Comparison of ENCODE assay signal across 1 cellular context in genomic region chr15:40441736-40442531, GRCh38.
A peak's percentile ranks its signal among the peaks of the same experiment; 100 is the strongest.
TF ChIP-seq lines count a peak whose summit lies in the region.

No MANE protein-coding gene starts in this region.

TF ChIP-seq in K562, 482 proteins besides CTCF, POLR2A, EP300 and RAD21 (continued from another document and continues in another):
- TF ChIP-seq CTCFL (IDR thresholded peaks at IDR 0.05; ENCODE audit: borderline replicate concordance, insufficient read depth, low read depth, low read length, poor library complexity, severe bottlenecking) (peak; percentile 53), POLR2G (IDR thresholded peaks at IDR 0.05; ENCODE audit: low read depth, low read length) (peak; percentile 55; the same call in 1 of the 2 replicates), E2F6 (IDR thresholded peaks at IDR 0.05; ENCODE audit: borderline replicate concordance in 1 of 2, extremely low read depth in 1 of 2, insufficient read depth in 1 of 2, insufficient read length in 1 of 2, low read depth in 1 of 2, low read length in 1 of 2, poor library complexity in 1 of 2, severe bottlenecking in 1 of 2) (peak in 1 of 2 experiments; percentile 74), HDAC2 (IDR thresholded peaks at IDR 0.05) (no peak), CUX1 (CRISPR knock-in tag; IDR thresholded peaks at IDR 0.05) (no peak), ARID4B (CRISPR knock-in tag; IDR thresholded peaks at IDR 0.05) (peak; percentile 33; the same call in 1 of the 2 replicates), TAF1 (IDR thresholded peaks at IDR 0.05; ENCODE audit: control insufficient read depth, extremely low read depth, insufficient read depth, low read length, severe bottlenecking) (peak; percentile 10), HNRNPLL (IDR thresholded peaks at IDR 0.05; ENCODE audit: low read depth, low read length, poor library complexity, severe bottlenecking) (no peak), SP2 (IDR thresholded peaks at IDR 0.05; ENCODE audit: extremely low read depth, low read depth, low read length, poor library complexity, severe bottlenecking) (peak; percentile 35), TAF15 (IDR thresholded peaks at IDR 0.05; ENCODE audit: low read depth, low read length) (no peak), ETV6 (IDR thresholded peaks at IDR 0.05; ENCODE audit: borderline replicate concordance in 1 of 2, low read depth in 2 of 2, low read length in 1 of 2) (no peak), ETV6 (CRISPR knock-in tag; IDR thresholded peaks at IDR 0.05; ENCODE audit: borderline replicate concordance) (no peak), SETDB1 (IDR thresholded peaks at IDR 0.05; ENCODE audit: low read length) (no peak), CEBPG (CRISPR knock-in tag; IDR thresholded peaks at IDR 0.05) (no peak), CEBPG (tag; conservative IDR thresholded peaks at IDR 0.05 in 1 of 2, IDR thresholded peaks at IDR 0.05 in 1 of 2) (no peak), HINFP (tag; conservative IDR thresholded peaks at IDR 0.05; ENCODE audit: low read depth) (no peak), EGR1 (conservative IDR thresholded peaks at IDR 0.05) (peak; percentile 44), MYC (IDR thresholded peaks at IDR 0.05; ENCODE audit: low read depth, low read length) (peak; percentile 49; the same call in 1 of the 2 replicates), MYC (CRISPR knock-in tag; IDR thresholded peaks at IDR 0.05; ENCODE audit: borderline replicate concordance, low read depth) (no peak), MAZ (CRISPR knock-in tag; conservative IDR thresholded peaks at IDR 0.05 in 1 of 2, IDR thresholded peaks at IDR 0.05 in 1 of 2) (peak; percentile 35 to 45; a peak in 1 of 4 replicates), RBFOX2 (IDR thresholded peaks at IDR 0.05; ENCODE audit: low read depth, low read length) (peak; percentile 64), ZBTB43 (CRISPR knock-in tag; IDR thresholded peaks at IDR 0.05) (no peak), RREB1 (CRISPR knock-in tag; IDR thresholded peaks at IDR 0.05) (no peak), ZNF24 (IDR thresholded peaks at IDR 0.05) (no peak), ZNF655 (CRISPR knock-in tag; IDR thresholded peaks at IDR 0.05) (no peak), SAP30 (IDR thresholded peaks at IDR 0.05; ENCODE audit: borderline replicate concordance, insufficient read depth, low read depth, low read length, poor library complexity, severe bottlenecking) (no peak), GABPA (tag; conservative IDR thresholded peaks at IDR 0.05; ENCODE audit: low read depth) (no peak), U2AF1 (optimal IDR thresholded peaks at IDR 0.05; ENCODE audit: low read depth, low read length) (peak; percentile 58), FOXM1 (IDR thresholded peaks at IDR 0.05; ENCODE audit: low read depth) (no peak), FOXM1 (CRISPR knock-in tag; IDR thresholded peaks at IDR 0.05; ENCODE audit: low read depth) (0 out of 2 replicates have a peak, but pooled peaks have one; percentile 68)
